8 cellular contexts compared by ENCODE assay signal in the genomic region with DNA sequence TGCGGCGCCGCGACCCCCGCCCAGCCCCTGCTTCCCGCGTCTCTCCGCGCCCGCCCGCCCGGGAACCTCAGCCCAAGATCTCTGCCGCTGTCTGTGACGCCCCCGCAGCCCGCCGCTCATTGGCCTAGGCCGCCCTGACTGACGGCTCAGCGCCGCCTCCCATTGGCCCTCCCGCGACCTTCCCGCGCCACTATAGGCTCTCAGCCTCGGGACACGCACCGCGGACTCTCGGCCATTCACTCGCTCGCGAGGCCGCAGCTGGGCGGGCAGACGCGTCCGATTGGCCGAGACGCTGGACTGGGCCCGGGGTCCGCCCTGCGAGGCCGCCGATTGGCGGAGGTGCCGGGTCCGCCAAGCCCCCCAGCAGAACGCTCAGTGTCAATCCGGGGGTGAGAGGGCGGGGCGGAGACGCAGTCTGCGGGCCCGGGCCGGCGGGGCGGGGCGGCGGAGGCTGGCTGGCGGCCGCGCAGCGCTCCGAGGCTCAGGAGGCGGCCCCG. TPM values are rescaled to one million over a fixed set of nuclear protein-coding genes. Genes with fewer than 3 reads are reported as not detected.
DNase-seq lines count a peak whose midpoint lies in the region; ATAC-seq and TF ChIP-seq lines count a peak whose summit lies in the region.

A gene (minus strand): TSS at position 95 of the 497 bp plus-strand sequence. CDS start 215 bp downstream, outside the sequence.

- H3K9ac ChIP-seq in SU-DHL-6 (ENCODE audit: low read length), result peak within 1 kb of the TSS; percentile 83

- H2AFZ ChIP-seq in SU-DHL-6 (ENCODE audit: low read depth, low read length, severe bottlenecking), result no peak within 1 kb of the TSS

- H3K27me3 Mint-ChIP-seq in activated naive CD8-positive, alpha-beta T cell treated with anti-CD3 and anti-CD28 coated beads for 36 hours, result no peaks in the 10 kb centered on the region
- peaks cover 14% of the 10 kb centered on the region for H3K27me3 Mint-ChIP-seq in glutamatergic neuron (ENCODE audit: unreplicated experiment)

- peak; percentile 89 for ATAC-seq in HG02763 (IDR thresholded peaks at IDR 0.05; ENCODE audit: unreplicated experiment)
- peak; percentile 96 for ATAC-seq in omental fat pad (ENCODE audit: low FRiP score)

- H3K27ac ChIP-seq in SU-DHL-6 (ENCODE audit: low read depth, low read length), result peak within 1 kb of the TSS; percentile 38
- peak within 1 kb of the TSS; percentile 99 for H3K27ac ChIP-seq in temporal lobe (ENCODE audit: low read depth, low read length)

- H3K4me3 ChIP-seq in GM12864 (ENCODE audit: low read depth, low read length), result peak within 1 kb of the TSS; percentile 84
- peak within 1 kb of the TSS; percentile 97 for H3K4me3 ChIP-seq in SU-DHL-6 (ENCODE audit: insufficient read depth, low read length, poor library complexity, severe bottlenecking)

- H3F3A ChIP-seq in SU-DHL-6 (ENCODE audit: insufficient read depth), result peaks cover 28% of the 10 kb centered on the region

- peak within 1 kb of the TSS; percentile 87 for H3K4me3 Mint-ChIP-seq in activated naive CD8-positive, alpha-beta T cell treated with anti-CD3 and anti-CD28 coated beads for 36 hours
- peak within 1 kb of the TSS; percentile 92 for H3K4me3 Mint-ChIP-seq in glutamatergic neuron (ENCODE audit: unreplicated experiment)

- peak within 1 kb of the TSS; percentile 88 for H3K27ac Mint-ChIP-seq in activated naive CD8-positive, alpha-beta T cell treated with anti-CD3 and anti-CD28 coated beads for 36 hours
- H3K27ac Mint-ChIP-seq in glutamatergic neuron (ENCODE audit: unreplicated experiment), result peak within 1 kb of the TSS; percentile 86

- peaks cover 28% of the 10 kb centered on the region for H3K79me2 ChIP-seq in SU-DHL-6 (ENCODE audit: insufficient read depth, low read length)

- H3K9me3 ChIP-seq in SU-DHL-6 (ENCODE audit: insufficient read depth, low read length), result no peaks in the 10 kb centered on the region

- 0 out of 2 replicates have a peak, but pooled peaks cover 3% of the 10 kb centered on the region for H4K20me1 ChIP-seq in SU-DHL-6 (ENCODE audit: low read depth, low read length)

- no peaks in the 10 kb centered on the region for H3K36me3 ChIP-seq in SU-DHL-6 (ENCODE audit: low read length)

- DNase-seq in GM12864 (ENCODE audit: low read depth), result peak; percentile 92
- peak; percentile 92 to 99 (median 99) for DNase-seq in NCI-H1417 (lab: John Stamatoyannopoulos, UW)
- DNase-seq in activated naive CD8-positive, alpha-beta T cell treated with anti-CD3 and anti-CD28 coated beads for 36 hours, result peak; percentile 100
- peak; percentile 99 for DNase-seq in glutamatergic neuron
- DNase-seq in omental fat pad (ENCODE audit: low spot score), result peak; percentile 91

- no peaks in the 10 kb centered on the region for H3K9me2 ChIP-seq in SU-DHL-6 (replicated peaks; ENCODE audit: insufficient read depth, low read length)

- H3K9me3 Mint-ChIP-seq in activated naive CD8-positive, alpha-beta T cell treated with anti-CD3 and anti-CD28 coated beads for 36 hours, result no peaks in the 10 kb centered on the region
- peaks cover 5% of the 10 kb centered on the region for H3K9me3 Mint-ChIP-seq in glutamatergic neuron (ENCODE audit: unreplicated experiment)

- H3K27me3 ChIP-seq in SU-DHL-6 (ENCODE audit: low read length), result no peaks in the 10 kb centered on the region

- TF ChIP-seq CTCF in GM12864 (IDR thresholded peaks at IDR 0.05; ENCODE audit: low read depth, low read length, missing control alignments) (no peak), SU-DHL-6 (IDR thresholded peaks at IDR 0.05; ENCODE audit: insufficient read depth, low read length, poor library complexity, severe bottlenecking) (no peak), glutamatergic neuron (IDR thresholded peaks at IDR 0.05; ENCODE audit: partially characterized antibody, unreplicated experiment) (no peak), omental fat pad (IDR thresholded peaks at IDR 0.05) (no peak)

- peak within 1 kb of the TSS; percentile 87 for H3K4me2 ChIP-seq in SU-DHL-6 (ENCODE audit: low read depth, low read length, poor library complexity, severe bottlenecking)

- peaks cover 33% of the 10 kb centered on the region for H3K4me1 Mint-ChIP-seq in activated naive CD8-positive, alpha-beta T cell treated with anti-CD3 and anti-CD28 coated beads for 36 hours
- H3K4me1 Mint-ChIP-seq in glutamatergic neuron (ENCODE audit: low read depth, unreplicated experiment), result peaks cover 19% of the 10 kb centered on the region

- peaks cover 4% of the 10 kb centered on the region for H3K36me3 Mint-ChIP-seq in activated naive CD8-positive, alpha-beta T cell treated with anti-CD3 and anti-CD28 coated beads for 36 hours
- no peaks in the 10 kb centered on the region for H3K36me3 Mint-ChIP-seq in glutamatergic neuron (ENCODE audit: unreplicated experiment)

RNA-seq across cellular contexts. Expression of the gene that starts here (rescaled TPM):
- total RNA-seq in activated naive CD8-positive, alpha-beta T cell treated with anti-CD3 and anti-CD28 coated beads for 36 hours, result 10 to 100 TPM; 54.3 to 56.0 TPM
- total RNA-seq in glutamatergic neuron (ENCODE audit: unreplicated experiment), result 82.9 TPM
- total RNA-seq in omental fat pad, result 10 to 100 TPM; 31.5 to 56.1 (median 45.1) TPM
- total RNA-seq in temporal lobe, result 36.4 TPM

Comparison
In these comparisons a context has a peak if more than half of its experiments do, and no peak if none do; other contexts are left out.
1. Peak in every context shown above with its lines: DNase-seq, ATAC-seq, H3K4me3 ChIP-seq and H3K27ac ChIP-seq.